ENCODE assay signal across 17 cellular contexts in the genomic region with DNA sequence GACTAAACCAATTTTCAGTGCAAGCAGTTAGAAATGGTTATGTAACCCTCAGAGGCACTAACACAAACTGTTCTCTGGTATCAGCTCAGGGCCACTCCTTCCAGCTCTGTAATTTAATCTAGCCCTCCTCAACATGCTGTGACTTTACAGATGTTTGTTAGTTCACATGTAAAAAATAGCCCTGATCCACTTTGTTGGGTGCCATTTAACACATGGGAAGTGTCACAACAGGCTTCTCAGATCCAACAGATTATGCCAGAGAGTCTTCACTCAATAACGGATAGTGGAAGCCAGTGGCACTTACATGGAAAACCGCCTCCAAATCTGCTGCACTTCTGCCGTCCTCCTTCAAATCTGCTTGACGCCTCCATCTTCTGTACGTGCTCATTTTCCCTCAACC. TPM values are rescaled to one million over a fixed set of nuclear protein-coding genes. Genes with fewer than 3 reads are reported as not detected.
DNase-seq lines count a peak whose midpoint lies in the region; ATAC-seq and TF ChIP-seq lines count a peak whose summit lies in the region.
"Had no signal": no experiment of that assay in that cellular context is flagged by ENCODE, and none has a peak within 500 bp of the region (broad histone marks: within the 10 kb centered on the region; RNA-seq: fewer than 3 reads in every experiment).

No MANE protein-coding gene starts in this region.

- WGBS in heart left ventricle, 4 donors: 42 to 59% (median 51%) methylated on average over 5 of the region's 5 CpGs

- H3K4me1 ChIP-seq in heart left ventricle (peaks cover 0 to 50% (median 18%) of the 10 kb centered on the region in 12 donors), vagina (no peaks in the 10 kb centered on the region)
- H3K4me1 ChIP-seq: Peyer's patch had no signal

- peak; percentile 74 to 83 (median 82) for ATAC-seq in heart left ventricle
- no peak for ATAC-seq in GM18502 (IDR thresholded peaks at IDR 0.05; ENCODE audit: poor library complexity, unreplicated experiment)

- H3K36me3 ChIP-seq in heart left ventricle (no peaks in the 10 kb centered on the region), vagina (no peaks in the 10 kb centered on the region)
- H3K36me3 ChIP-seq: Peyer's patch had no signal

- H3K4me3 ChIP-seq in heart left ventricle (no peak overlapping the region), vagina (no peak overlapping the region)
- H3K4me3 ChIP-seq: Peyer's patch had no signal

- no peaks in the 10 kb centered on the region for H3K9me3 ChIP-seq in heart left ventricle
- H3K9me3 ChIP-seq in vagina: no peaks in the 10 kb centered on the region
- H3K9me3 ChIP-seq: Peyer's patch had no signal

- intact Hi-C loops in heart left ventricle (cut with DNase I) (loop anchor here in 4 of 10 donors (2.0 to 5.0 kb wide), 2 partner anchors 52 kb away; a partner anchor contains a TSS), vagina (cut with DNase I) (no loop called here)

- TF ChIP-seq CTCF in heart left ventricle (IDR thresholded peaks at IDR 0.05) (no peak), vagina (IDR thresholded peaks at IDR 0.05) (no peak)

- DNase-seq in NCI-H82 (lab: John Stamatoyannopoulos, UW) (peak; percentile 36), NCI-H82 treated with DMSO at 0.1 percent for 48 hours (lab: John Stamatoyannopoulos, UW; ENCODE audit: unreplicated experiment) (no peak), heart left ventricle (no peak), middle frontal gyrus (ENCODE audit: extremely low spot score, low spot score) (peak; percentile 58), superior temporal gyrus (ENCODE audit: extremely low spot score) (peak; percentile 78), vagina (ENCODE audit: extremely low spot score in 2 of 2) (no peak), AG08396 (ENCODE audit: low spot score) (no peak)
- DNase-seq: HCEC 1CT, MV-4-11, NCI-H1436 treated with DMSO at 0.1 percent for 48 hours, NCI-H2081, NCI-H774, Peyer's patch, SHP77 treated with DMSO at 0.1 percent for 48 hours had no signal

- TF ChIP-seq POLR2A in heart left ventricle (IDR thresholded peaks at IDR 0.05) (no peak), vagina (IDR thresholded peaks at IDR 0.05) (no peak)

- no peaks in the 10 kb centered on the region for H3K27me3 ChIP-seq in heart left ventricle
- no peaks in the 10 kb centered on the region for H3K27me3 ChIP-seq in vagina
- H3K27me3 ChIP-seq: Peyer's patch had no signal

- H3K27ac ChIP-seq in heart left ventricle: peak overlapping the region in 6 of 12 donors; percentile 2 to 67 (median 28)
- no peak overlapping the region for H3K27ac ChIP-seq in vagina
- H3K27ac ChIP-seq: C4-2B, Peyer's patch had no signal

RNA-seq across cellular contexts. Expression of a gene that starts 51.6 kb away (rescaled TPM):
- total RNA-seq in heart left ventricle: 10 to 100 TPM; 12.9 to 29.7 (median 16.6) TPM
- 1 to 10 TPM; 4.6 to 6.4 TPM for polyA plus RNA-seq in heart left ventricle
- 10.8 TPM for total RNA-seq in vagina
- total RNA-seq: A172 had no signal

Comparison
In these comparisons a context has a peak if more than half of its experiments do, and no peak if none do; other contexts are left out.
1. DNase-seq: peak in NCI-H82 (single experiment), middle frontal gyrus (single experiment) and superior temporal gyrus (single experiment); none in NCI-H82 treated with DMSO at 0.1 percent for 48 hours (single experiment), heart left ventricle (0 of 5), vagina (0 of 2) and AG08396 (single experiment).